In genomic region chr1:172761581-172762025, GRCh38 we compare ENCODE assay signal across 13 cellular contexts.
DNase-seq lines count a peak whose midpoint lies in the region; ATAC-seq, FAIRE-seq and TF ChIP-seq lines count a peak whose summit lies in the region.
"Had no signal": no experiment of that assay in that cellular context is flagged by ENCODE, and none has a peak within 500 bp of the region (broad histone marks: within the 10 kb centered on the region; RNA-seq: fewer than 3 reads in every experiment).

No MANE protein-coding gene starts in this region.

- ATAC-seq in RWPE2 (ENCODE audit: low read depth): peak; percentile 65
- ATAC-seq in GM19463 (IDR thresholded peaks at IDR 0.05; ENCODE audit: unreplicated experiment): no peak
- ATAC-seq: CD8-positive, alpha-beta T cell had no signal

- no peak for TF ChIP-seq POLR2A in GM12891 (IDR thresholded peaks at IDR 0.05; ENCODE audit: low read depth, low read length)

- no peak overlapping the region for H3K4me3 ChIP-seq in RWPE2 (ENCODE audit: severe bottlenecking)
- H3K4me3 ChIP-seq in cardiac fibroblast (replicated peaks in 1 of 2; ENCODE audit: low read depth in 2 of 2, low read length in 2 of 2): no peak overlapping the region
- H3K4me3 ChIP-seq: SJSA1, thyroid gland had no signal

- DNase-seq in HCEC 1CT: peak; percentile 65
- no peak for DNase-seq in RWPE2 (ENCODE audit: low spot score)
- peak; percentile 55 to 77 for DNase-seq in cardiac fibroblast (ENCODE audit: low read depth in 2 of 2)
- DNase-seq in renal cortical epithelial cell (ENCODE audit: low read depth): peak; percentile 42
- DNase-seq in frontal cortex (ENCODE audit: low spot score in 2 of 2): no peak
- DNase-seq in GM12891 (ENCODE audit: insufficient read length, low spot score): no peak
- DNase-seq: activated CD8-positive, alpha-beta T cell treated with anti-CD3 and anti-CD28 coated beads for 36 hours; CD8-positive, alpha-beta T cell; naive B cell; thyroid gland had no signal

- no peaks in the 10 kb centered on the region for H3K36me3 ChIP-seq in RWPE2 (ENCODE audit: low read depth)
- H3K36me3 ChIP-seq: SJSA1, thyroid gland had no signal

- FAIRE-seq in frontal cortex (lab: Jason Lieb, UNC) (no peak), GM12891 (lab: Jason Lieb, UNC) (no peak)
- FAIRE-seq: G401.6 had no signal

- no peak overlapping the region for H3K27ac ChIP-seq in RWPE2 (ENCODE audit: poor library complexity, severe bottlenecking)
- H3K27ac ChIP-seq: SJSA1, thyroid gland had no signal

- no peaks in the 10 kb centered on the region for H3K27me3 ChIP-seq in RWPE2 (ENCODE audit: insufficient read depth, poor library complexity, severe bottlenecking)
- H3K27me3 ChIP-seq: thyroid gland had no signal

- TF ChIP-seq CTCF in RWPE2 (IDR thresholded peaks at IDR 0.05; ENCODE audit: poor library complexity, severe bottlenecking) (no peak), cardiac fibroblast (IDR thresholded peaks at IDR 0.05; ENCODE audit: low read depth, low read length) (no peak)

- H3K9me3 ChIP-seq in RWPE2 (ENCODE audit: severe bottlenecking): no peaks in the 10 kb centered on the region
- H3K9me3 ChIP-seq: SJSA1, thyroid gland had no signal

- H3K4me1 ChIP-seq in RWPE2 (ENCODE audit: insufficient read depth, poor library complexity, severe bottlenecking): no peaks in the 10 kb centered on the region
- H3K4me1 ChIP-seq: SJSA1, thyroid gland had no signal

TF ChIP-seq in GM12891, 5 proteins besides CTCF, POLR2A, EP300 and RAD21:
- no peak for TF ChIP-seq POLR2AphosphoS5 (IDR thresholded peaks at IDR 0.05; ENCODE audit: low read depth, low read length)
- no peak for TF ChIP-seq PAX5 (IDR thresholded peaks at IDR 0.05; ENCODE audit: insufficient read depth, low read length, severe bottlenecking)
- TF ChIP-seq SPI1 (IDR thresholded peaks at IDR 0.05; ENCODE audit: low read depth, low read length): no peak

Comparison
In these comparisons a context has a peak if more than half of its experiments do, and no peak if none do; other contexts are left out.
1. DNase-seq: peak in HCEC 1CT (single experiment), cardiac fibroblast (2 of 2) and renal cortical epithelial cell (single experiment); none in RWPE2 (single experiment), frontal cortex (0 of 2) and GM12891 (single experiment).